ENCODE assay signal across 16 cellular contexts in the genomic region with DNA sequence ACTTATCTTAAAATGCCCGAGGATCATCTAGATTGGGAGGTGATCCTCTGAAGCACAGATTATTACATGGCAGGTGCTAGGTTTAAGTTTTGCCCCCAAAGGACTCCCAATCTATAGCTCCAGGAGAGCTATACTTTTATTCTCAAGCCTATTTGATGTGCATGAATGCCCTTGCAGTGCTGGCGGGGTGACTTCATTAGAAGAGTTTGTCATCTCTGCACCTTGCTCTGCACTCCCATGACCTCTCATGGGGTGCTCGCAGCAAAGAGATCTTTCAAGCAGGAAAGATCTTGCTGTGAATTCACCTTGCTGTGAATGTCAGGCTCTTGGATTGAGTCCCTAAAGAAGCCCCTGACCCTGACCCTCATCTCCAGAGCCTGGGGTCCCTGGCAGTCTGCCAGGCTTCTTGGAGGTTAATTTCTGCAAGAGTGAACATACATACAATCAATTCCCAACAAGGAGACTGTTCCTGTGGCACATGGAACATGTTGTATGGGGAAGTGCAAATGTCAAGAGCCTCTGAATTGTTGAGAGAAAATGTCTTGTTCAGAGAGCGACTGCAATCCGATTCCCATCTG. TPM values are rescaled to one million over a fixed set of nuclear protein-coding genes. Genes with fewer than 3 reads are reported as not detected.
DNase-seq lines count a peak whose midpoint lies in the region; TF ChIP-seq lines count a peak whose summit lies in the region.
"Had no signal": no experiment of that assay in that cellular context is flagged by ENCODE, and none has a peak within 500 bp of the region (broad histone marks: within the 10 kb centered on the region; RNA-seq: fewer than 3 reads in every experiment).

No MANE protein-coding gene starts in this region.

- no peaks in the 10 kb centered on the region for H4K20me1 ChIP-seq in GM23248 (ENCODE audit: insufficient read depth)

- H3K9me3 ChIP-seq in BE2C: no peaks in the 10 kb centered on the region; the same call in 1 of the 2 replicates
- no peaks in the 10 kb centered on the region for H3K9me3 ChIP-seq in GM23248 (ENCODE audit: low read depth)
- H3K9me3 ChIP-seq: SJSA1 had no signal

- H3K4me2 ChIP-seq in GM23248 (ENCODE audit: unreplicated experiment): no peak overlapping the region

- DNase-seq in BE2C: peak; percentile 27
- peak; percentile 88 for DNase-seq in DMS79 (lab: John Stamatoyannopoulos, UW)
- peak; percentile 59 for DNase-seq in NCI-H2029 (lab: John Stamatoyannopoulos, UW)
- DNase-seq in NCI-H2227 treated with DMSO at 0.1 percent for 48 hours (lab: John Stamatoyannopoulos, UW): peak; percentile 37
- DNase-seq in activated effector memory CD4-positive, alpha-beta T cell treated with anti-CD3 and anti-CD28 coated beads, Interleukin-2, amount 50 U/mL, for 16 hours: no peak
- no peak for DNase-seq in GM23248
- no peak for DNase-seq in RKO (ENCODE audit: low spot score)
- DNase-seq: ACHN; GDM1; Kasumi-1; NCI-H446 treated with DMSO at 0.1 percent for 48 hours; NK-92 treated with Interleukin-12 subunit alpha and Interleukin-12 subunit beta, amount 100 ng/mL, for 24 hours; OCI-M1; SW 1271 had no signal

- H3K4me3 ChIP-seq in BE2C (ENCODE audit: low read depth, low read length): no peak overlapping the region
- no peak overlapping the region for H3K4me3 ChIP-seq in GM23248
- H3K4me3 ChIP-seq: SJSA1 had no signal

- in situ Hi-C loops in GM23248 (cut with MboI): no loop called here

- H3K79me2 ChIP-seq in GM23248 (ENCODE audit: insufficient read depth): no peaks in the 10 kb centered on the region

- H3K36me3 ChIP-seq in BE2C: no peaks in the 10 kb centered on the region
- no peaks in the 10 kb centered on the region for H3K36me3 ChIP-seq in GM23248 (ENCODE audit: low read depth)
- H3K36me3 ChIP-seq: SJSA1 had no signal

- H3K27ac ChIP-seq in GM23248: no peak overlapping the region
- H3K27ac ChIP-seq: RWPE1, SJSA1 had no signal

- H3K27me3 ChIP-seq in BE2C: no peaks in the 10 kb centered on the region
- no peaks in the 10 kb centered on the region; the same call in 1 of the 2 replicates for H3K27me3 ChIP-seq in GM23248 (replicated peaks; ENCODE audit: insufficient read depth)
- H3K27me3 ChIP-seq: SJSA1 had no signal

- no peak for TF ChIP-seq CTCF in BE2C (IDR thresholded peaks at IDR 0.05; ENCODE audit: low read depth, low read length)

- WGBS in GM23248 (ENCODE audit: low coverage in 1 of 2, low lambda C conversion rate in 2 of 2, missing lambda C conversion rate in 2 of 2), 2 experiments: 85 to 93% methylated on average over 5 of the region's 5 CpGs

- no peaks in the 10 kb centered on the region for H3F3A ChIP-seq in GM23248 (ENCODE audit: insufficient read depth)

- no peak overlapping the region for H3K9ac ChIP-seq in GM23248

- H2AFZ ChIP-seq in GM23248: no peak overlapping the region

- H3K9me2 ChIP-seq in GM23248 (ENCODE audit: insufficient read depth): no peaks in the 10 kb centered on the region

- peaks cover 16% of the 10 kb centered on the region for H3K4me1 ChIP-seq in BE2C
- no peaks in the 10 kb centered on the region for H3K4me1 ChIP-seq in GM23248 (ENCODE audit: insufficient read depth)

RNA-seq across cellular contexts. Expression of a gene that starts 45.9 kb away (rescaled TPM):
- polyA plus RNA-seq in BE2C (2012; ENCODE audit: insufficient read depth, insufficient read length, low read depth): 57.6 TPM
- 19.0 and 23.0 TPM in 2 replicates for total RNA-seq in GM23248 (2014; rRNA removed; shearing (Covaris generic))
- polyA plus RNA-seq in GM23248 (2016; fragmentation: Nextera tagmentation; extraction: Ambion mirVana): 8.0 and 8.8 TPM in 2 replicates

RNA-seq across cellular contexts. Expression of a gene that starts 59.6 kb away (rescaled TPM):
- polyA plus RNA-seq in BE2C (2012; ENCODE audit: insufficient read depth, insufficient read length, low read depth): 183 TPM
- 27.2 and 36.5 TPM in 2 replicates for total RNA-seq in GM23248 (2014; rRNA removed; shearing (Covaris generic))
- polyA plus RNA-seq in GM23248 (2016; fragmentation: Nextera tagmentation; extraction: Ambion mirVana): 26.9 and 31.1 TPM in 2 replicates

Comparison
In these comparisons a context has a peak if more than half of its experiments do, and no peak if none do; other contexts are left out.
1. DNase-seq: peak in BE2C (single experiment), DMS79 (single experiment), NCI-H2029 (single experiment) and NCI-H2227 treated with DMSO at 0.1 percent for 48 hours (single experiment); none in activated effector memory CD4-positive, alpha-beta T cell treated with anti-CD3 and anti-CD28 coated beads, Interleukin-2, amount 50 U/mL, for 16 hours (single experiment), GM23248 (single experiment) and RKO (single experiment).